ENCODE assay signal across 3 cellular contexts in the genomic region with DNA sequence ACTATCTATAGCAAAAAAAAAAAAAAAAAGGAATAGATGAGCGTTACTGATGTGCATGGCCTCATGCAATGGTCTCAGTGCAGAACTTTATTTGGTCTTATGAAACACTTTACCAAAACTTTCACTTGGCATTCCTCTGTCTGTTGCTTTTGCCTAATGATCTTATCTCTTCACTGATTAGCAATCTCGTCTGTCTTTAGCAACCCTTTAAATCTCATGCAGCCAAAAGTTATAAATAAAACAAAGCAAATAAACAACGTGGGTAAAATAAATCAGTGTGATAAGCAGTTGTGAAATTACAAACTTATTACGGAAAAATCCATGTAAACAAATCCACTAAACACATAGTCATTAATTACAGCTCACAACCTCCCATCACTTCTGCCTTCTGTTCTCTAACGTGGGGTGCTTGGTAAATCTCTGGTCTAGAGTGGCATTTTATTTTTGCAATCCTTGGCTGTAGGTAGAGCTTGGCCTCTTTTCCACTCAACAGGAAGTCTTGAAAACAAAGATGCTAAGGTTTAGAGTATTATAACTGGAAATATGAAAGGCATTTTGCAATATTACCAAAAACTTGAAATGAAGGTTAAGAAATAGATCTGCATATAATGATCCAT.
A peak's percentile ranks its signal among the peaks of the same experiment; 100 is the strongest.
TF ChIP-seq lines count a peak whose summit lies in the region.

No MANE protein-coding gene starts in this region.

TF ChIP-seq in IMR-90, 13 proteins besides CTCF, POLR2A, EP300 and RAD21:
- no peak for TF ChIP-seq MAFK (IDR thresholded peaks at IDR 0.05; ENCODE audit: low read depth, low read length)
- TF ChIP-seq CEBPB (IDR thresholded peaks at IDR 0.05; ENCODE audit: low read depth, low read length): peak; percentile 38; the same call in 1 of the 2 replicates

TF ChIP-seq in GM12878, 131 proteins besides CTCF, POLR2A, EP300 and RAD21:
- TF ChIP-seq RELA (IDR thresholded peaks at IDR 0.05; ENCODE audit: borderline replicate concordance, partially characterized antibody): no peak
- TF ChIP-seq, protein P1, sequence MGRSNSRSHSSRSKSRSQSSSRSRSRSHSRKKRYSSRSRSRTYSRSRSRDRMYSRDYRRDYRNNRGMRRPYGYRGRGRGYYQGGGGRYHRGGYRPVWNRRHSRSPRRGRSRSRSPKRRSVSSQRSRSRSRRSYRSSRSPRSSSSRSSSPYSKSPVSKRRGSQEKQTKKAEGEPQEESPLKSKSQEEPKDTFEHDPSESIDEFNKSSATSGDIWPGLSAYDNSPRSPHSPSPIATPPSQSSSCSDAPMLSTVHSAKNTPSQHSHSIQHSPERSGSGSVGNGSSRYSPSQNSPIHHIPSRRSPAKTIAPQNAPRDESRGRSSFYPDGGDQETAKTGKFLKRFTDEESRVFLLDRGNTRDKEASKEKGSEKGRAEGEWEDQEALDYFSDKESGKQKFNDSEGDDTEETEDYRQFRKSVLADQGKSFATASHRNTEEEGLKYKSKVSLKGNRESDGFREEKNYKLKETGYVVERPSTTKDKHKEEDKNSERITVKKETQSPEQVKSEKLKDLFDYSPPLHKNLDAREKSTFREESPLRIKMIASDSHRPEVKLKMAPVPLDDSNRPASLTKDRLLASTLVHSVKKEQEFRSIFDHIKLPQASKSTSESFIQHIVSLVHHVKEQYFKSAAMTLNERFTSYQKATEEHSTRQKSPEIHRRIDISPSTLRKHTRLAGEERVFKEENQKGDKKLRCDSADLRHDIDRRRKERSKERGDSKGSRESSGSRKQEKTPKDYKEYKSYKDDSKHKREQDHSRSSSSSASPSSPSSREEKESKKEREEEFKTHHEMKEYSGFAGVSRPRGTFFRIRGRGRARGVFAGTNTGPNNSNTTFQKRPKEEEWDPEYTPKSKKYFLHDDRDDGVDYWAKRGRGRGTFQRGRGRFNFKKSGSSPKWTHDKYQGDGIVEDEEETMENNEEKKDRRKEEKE (IDR thresholded peaks at IDR 0.05): no peak
- no peak for TF ChIP-seq NFIC (IDR thresholded peaks at IDR 0.05; ENCODE audit: low read depth, low read length)
- no peak for TF ChIP-seq SP1 (IDR thresholded peaks at IDR 0.05; ENCODE audit: low read depth, low read length)
- TF ChIP-seq BACH1 (IDR thresholded peaks at IDR 0.05; ENCODE audit: borderline replicate concordance): no peak
- no peak for TF ChIP-seq ZNF384 (IDR thresholded peaks at IDR 0.05; ENCODE audit: borderline replicate concordance, low read depth, low read length)
TF ChIP-seq in GM12878: peak in this region for 0.

TF ChIP-seq in liver, 16 proteins besides CTCF, POLR2A, EP300 and RAD21:
- TF ChIP-seq MAX (IDR thresholded peaks at IDR 0.05) (peak; percentile 65), EGR1 (IDR thresholded peaks at IDR 0.05; ENCODE audit: low read depth in 2 of 2) (no peak), FOXA2 (IDR thresholded peaks at IDR 0.05) (peak; percentile 64), YY1 (IDR thresholded peaks at IDR 0.05) (peak; percentile 64), HNF4G (IDR thresholded peaks at IDR 0.05) (no peak), ZBTB33 (IDR thresholded peaks at IDR 0.05) (no peak), TAF1 (conservative IDR thresholded peaks at IDR 0.05) (no peak), HNF4A (conservative IDR thresholded peaks at IDR 0.05) (peak in 1 of 2 donors; percentile 64), NR2F2 (IDR thresholded peaks at IDR 0.05) (no peak), FOXA1 (IDR thresholded peaks at IDR 0.05) (peak; percentile 18), JUND (IDR thresholded peaks at IDR 0.05) (peak in 1 of 2 donors; percentile 42), RXRA (IDR thresholded peaks at IDR 0.05) (peak in 1 of 2 donors; percentile 73)
- TF ChIP-seq, protein P2, sequence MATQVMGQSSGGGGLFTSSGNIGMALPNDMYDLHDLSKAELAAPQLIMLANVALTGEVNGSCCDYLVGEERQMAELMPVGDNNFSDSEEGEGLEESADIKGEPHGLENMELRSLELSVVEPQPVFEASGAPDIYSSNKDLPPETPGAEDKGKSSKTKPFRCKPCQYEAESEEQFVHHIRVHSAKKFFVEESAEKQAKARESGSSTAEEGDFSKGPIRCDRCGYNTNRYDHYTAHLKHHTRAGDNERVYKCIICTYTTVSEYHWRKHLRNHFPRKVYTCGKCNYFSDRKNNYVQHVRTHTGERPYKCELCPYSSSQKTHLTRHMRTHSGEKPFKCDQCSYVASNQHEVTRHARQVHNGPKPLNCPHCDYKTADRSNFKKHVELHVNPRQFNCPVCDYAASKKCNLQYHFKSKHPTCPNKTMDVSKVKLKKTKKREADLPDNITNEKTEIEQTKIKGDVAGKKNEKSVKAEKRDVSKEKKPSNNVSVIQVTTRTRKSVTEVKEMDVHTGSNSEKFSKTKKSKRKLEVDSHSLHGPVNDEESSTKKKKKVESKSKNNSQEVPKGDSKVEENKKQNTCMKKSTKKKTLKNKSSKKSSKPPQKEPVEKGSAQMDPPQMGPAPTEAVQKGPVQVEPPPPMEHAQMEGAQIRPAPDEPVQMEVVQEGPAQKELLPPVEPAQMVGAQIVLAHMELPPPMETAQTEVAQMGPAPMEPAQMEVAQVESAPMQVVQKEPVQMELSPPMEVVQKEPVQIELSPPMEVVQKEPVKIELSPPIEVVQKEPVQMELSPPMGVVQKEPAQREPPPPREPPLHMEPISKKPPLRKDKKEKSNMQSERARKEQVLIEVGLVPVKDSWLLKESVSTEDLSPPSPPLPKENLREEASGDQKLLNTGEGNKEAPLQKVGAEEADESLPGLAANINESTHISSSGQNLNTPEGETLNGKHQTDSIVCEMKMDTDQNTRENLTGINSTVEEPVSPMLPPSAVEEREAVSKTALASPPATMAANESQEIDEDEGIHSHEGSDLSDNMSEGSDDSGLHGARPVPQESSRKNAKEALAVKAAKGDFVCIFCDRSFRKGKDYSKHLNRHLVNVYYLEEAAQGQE (IDR thresholded peaks at IDR 0.05): peak; percentile 28
